ENCODE assay signal across 8 cellular contexts in the genomic region with DNA sequence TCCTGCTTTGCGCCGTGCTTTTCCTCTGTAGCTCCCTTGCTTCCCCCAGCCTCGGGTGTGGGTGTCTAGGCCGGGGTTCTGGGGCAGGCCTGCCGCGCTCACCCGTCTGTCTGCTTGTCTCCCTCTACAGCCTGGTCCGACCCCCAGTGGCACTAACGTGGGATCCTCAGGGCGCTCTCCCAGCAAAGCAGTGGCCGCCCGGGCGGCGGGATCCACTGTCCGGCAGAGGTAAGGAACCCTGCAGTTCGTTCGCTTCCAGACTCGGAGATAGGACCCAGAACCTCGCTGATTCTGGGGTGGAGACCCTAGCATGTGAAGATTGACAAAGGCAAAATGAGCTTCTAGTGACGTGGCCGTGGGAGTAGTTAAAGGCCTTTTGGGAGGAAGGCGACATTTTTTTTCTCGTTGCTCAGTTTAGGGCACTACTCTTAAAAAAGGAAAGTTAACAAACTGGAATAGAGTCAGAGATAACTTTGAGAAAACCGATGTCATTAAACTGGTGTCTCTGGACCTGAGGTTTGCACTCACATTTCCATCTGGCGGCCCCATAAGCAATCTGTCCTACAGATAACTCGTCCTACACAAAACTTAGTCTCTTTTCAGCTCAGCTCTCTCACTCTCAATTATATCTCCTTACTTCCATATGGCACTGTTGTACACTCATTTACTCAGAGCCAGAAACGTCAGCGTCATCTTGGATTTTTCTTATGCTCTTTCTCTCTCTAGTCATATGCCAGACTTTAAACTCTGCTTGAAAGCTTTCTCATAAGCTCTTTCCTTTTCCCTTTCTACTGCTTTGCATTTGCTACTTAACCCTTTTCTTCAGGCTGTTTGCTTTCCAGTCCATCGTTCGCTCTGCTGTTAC. TPM values are rescaled to one million over a fixed set of nuclear protein-coding genes. Genes with fewer than 3 reads are reported as not detected.
DNase-seq lines count a peak whose midpoint lies in the region; ATAC-seq and TF ChIP-seq lines count a peak whose summit lies in the region.

No MANE protein-coding gene starts in this region.

- no peaks in the 10 kb centered on the region for H3K27me3 ChIP-seq in endocrine pancreas (ENCODE audit: control insufficient read depth, insufficient read depth, low read length)

- no peaks in the 10 kb centered on the region for H3K9me3 ChIP-seq in endocrine pancreas (ENCODE audit: control insufficient read depth, low read length)

- H3K36me3 Mint-ChIP-seq in natural killer cell = peaks cover 5% of the 10 kb centered on the region

- TF ChIP-seq CTCF in natural killer cell (IDR thresholded peaks at IDR 0.05) = no peak

- peak overlapping the region; percentile 99 for H3K4me3 Mint-ChIP-seq in natural killer cell

- no peaks in the 10 kb centered on the region for H3K9me3 Mint-ChIP-seq in natural killer cell

- H3K4me3 ChIP-seq in endocrine pancreas (ENCODE audit: control insufficient read depth, insufficient read depth, low read length) = peak overlapping the region; percentile 87

- peak; percentile 15 for DNase-seq in ELR (ENCODE audit: low read depth)
- DNase-seq in NCI-H524 treated with DMSO at 0.1 percent for 48 hours (lab: John Stamatoyannopoulos, UW) = peak; percentile 47
- no peak for DNase-seq in natural killer cell
- DNase-seq in MV-4-11 (lab: John Stamatoyannopoulos, UW) = no peak
- DNase-seq in occipital lobe (lab: John Stamatoyannopoulos, UW) = no peak
- no peak for DNase-seq in NCI-H1930 (lab: John Stamatoyannopoulos, UW)

- peaks cover 19% of the 10 kb centered on the region for H3K4me1 ChIP-seq in endocrine pancreas (ENCODE audit: control insufficient read depth, insufficient read depth, low read length)

- H3K36me3 ChIP-seq in endocrine pancreas (ENCODE audit: control insufficient read depth, insufficient read depth, low read length) = no peaks in the 10 kb centered on the region

- ATAC-seq in GM21576 (IDR thresholded peaks at IDR 0.05; ENCODE audit: unreplicated experiment) (peak; percentile 15), natural killer cell (peak; percentile 30 to 44 (median 37))

- H3K9ac ChIP-seq in endocrine pancreas (ENCODE audit: control insufficient read depth, insufficient read depth, low read length) = peak overlapping the region; percentile 99

- intact Hi-C loops in natural killer cell (cut with micrococcal nuclease) = loop anchor here (5.0 kb wide), 1 partner anchor 595 kb away; no protein-coding TSS in a partner anchor

- peaks cover 73 to 76% of the 10 kb centered on the region in 2 donors for H3K4me1 Mint-ChIP-seq in natural killer cell

- no peaks in the 10 kb centered on the region for H3K27me3 Mint-ChIP-seq in natural killer cell (ENCODE audit: low read depth in 2 of 2)

- peak overlapping the region; percentile 99 to 100 for H3K27ac Mint-ChIP-seq in natural killer cell

RNA-seq across cellular contexts. Expression of a gene that starts 0.6 kb away (rescaled TPM):
- 10 to 100 TPM; 78.9 to 95.1 (median 93.8) TPM for total RNA-seq in natural killer cell
- 32.3 TPM for total RNA-seq in occipital lobe

RNA-seq across cellular contexts. Expression of a gene that starts 0.9 kb away (rescaled TPM):
- 10 to 100 TPM; 17.3 to 23.2 (median 20.7) TPM for total RNA-seq in natural killer cell
- 25.0 TPM for total RNA-seq in occipital lobe

Comparison
In these comparisons a context has a peak if more than half of its experiments do, and no peak if none do; other contexts are left out.
1. DNase-seq: peak in ELR (single experiment) and NCI-H524 treated with DMSO at 0.1 percent for 48 hours (single experiment); none in natural killer cell (single experiment), MV-4-11 (single experiment), occipital lobe (single experiment) and NCI-H1930 (0 of 2).